Comparison of ENCODE assay signal across 1 cellular context in genomic region chr4:102868153-102868781, GRCh38.
TF ChIP-seq lines count a peak whose summit lies in the region.

No MANE protein-coding gene starts in this region.

TF ChIP-seq in HepG2, 621 proteins besides CTCF, POLR2A, EP300 and RAD21 (continued from another document):
- TF ChIP-seq ZNF205 (CRISPR knock-in tag; IDR thresholded peaks at IDR 0.05) (no peak), TEAD3 (CRISPR knock-in tag; optimal IDR thresholded peaks at IDR 0.05; ENCODE audit: borderline replicate concordance) (no peak), IRX3 (CRISPR knock-in tag; IDR thresholded peaks at IDR 0.05; ENCODE audit: borderline replicate concordance, low read depth) (no peak), ZSCAN9 (CRISPR knock-in tag; IDR thresholded peaks at IDR 0.05; ENCODE audit: borderline replicate concordance) (no peak), ZFX (CRISPR knock-in tag; IDR thresholded peaks at IDR 0.05; ENCODE audit: low read depth) (no peak), LCORL (IDR thresholded peaks at IDR 0.05) (no peak), LCORL (CRISPR knock-in tag; IDR thresholded peaks at IDR 0.05) (no peak), HMGXB3 (CRISPR knock-in tag; IDR thresholded peaks at IDR 0.05; ENCODE audit: borderline replicate concordance) (0 out of 2 replicates have a peak, but pooled peaks have one; percentile 0), ZNF451 (CRISPR knock-in tag; IDR thresholded peaks at IDR 0.05) (no peak), ZBED4 (CRISPR knock-in tag; IDR thresholded peaks at IDR 0.05; ENCODE audit: borderline replicate concordance) (no peak), GZF1 (CRISPR knock-in tag; IDR thresholded peaks at IDR 0.05) (no peak), ZNF672 (CRISPR knock-in tag; IDR thresholded peaks at IDR 0.05) (no peak), CCDC6 (CRISPR knock-in tag; IDR thresholded peaks at IDR 0.05) (no peak), AFF4 (CRISPR knock-in tag; IDR thresholded peaks at IDR 0.05) (no peak), ZNF567 (CRISPR knock-in tag; IDR thresholded peaks at IDR 0.05; ENCODE audit: borderline replicate concordance) (no peak), ZNF234 (CRISPR knock-in tag; conservative IDR thresholded peaks at IDR 0.05) (0 out of 2 replicates have a peak, but pooled peaks have one; percentile 0), GLI4 (CRISPR knock-in tag; IDR thresholded peaks at IDR 0.05; ENCODE audit: borderline replicate concordance) (no peak), ZFY (CRISPR knock-in tag; IDR thresholded peaks at IDR 0.05) (no peak), TFDP2 (CRISPR knock-in tag; IDR thresholded peaks at IDR 0.05) (no peak), SOX13 (IDR thresholded peaks at IDR 0.05) (0 out of 2 replicates have a peak, but pooled peaks have one; percentile 11), SOX13 (CRISPR knock-in tag; conservative IDR thresholded peaks at IDR 0.05 in 1 of 2, IDR thresholded peaks at IDR 0.05 in 1 of 2) (no peak), PPARG (CRISPR knock-in tag; conservative IDR thresholded peaks at IDR 0.05) (no peak), RBM39 (IDR thresholded peaks at IDR 0.05; ENCODE audit: low read depth, low read length, poor library complexity, severe bottlenecking) (no peak)
- TF ChIP-seq, protein P1, sequence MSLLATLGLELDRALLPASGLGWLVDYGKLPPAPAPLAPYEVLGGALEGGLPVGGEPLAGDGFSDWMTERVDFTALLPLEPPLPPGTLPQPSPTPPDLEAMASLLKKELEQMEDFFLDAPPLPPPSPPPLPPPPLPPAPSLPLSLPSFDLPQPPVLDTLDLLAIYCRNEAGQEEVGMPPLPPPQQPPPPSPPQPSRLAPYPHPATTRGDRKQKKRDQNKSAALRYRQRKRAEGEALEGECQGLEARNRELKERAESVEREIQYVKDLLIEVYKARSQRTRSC (CRISPR knock-in tag; IDR thresholded peaks at IDR 0.05; ENCODE audit: low read depth): no peak
- TF ChIP-seq, protein P2, sequence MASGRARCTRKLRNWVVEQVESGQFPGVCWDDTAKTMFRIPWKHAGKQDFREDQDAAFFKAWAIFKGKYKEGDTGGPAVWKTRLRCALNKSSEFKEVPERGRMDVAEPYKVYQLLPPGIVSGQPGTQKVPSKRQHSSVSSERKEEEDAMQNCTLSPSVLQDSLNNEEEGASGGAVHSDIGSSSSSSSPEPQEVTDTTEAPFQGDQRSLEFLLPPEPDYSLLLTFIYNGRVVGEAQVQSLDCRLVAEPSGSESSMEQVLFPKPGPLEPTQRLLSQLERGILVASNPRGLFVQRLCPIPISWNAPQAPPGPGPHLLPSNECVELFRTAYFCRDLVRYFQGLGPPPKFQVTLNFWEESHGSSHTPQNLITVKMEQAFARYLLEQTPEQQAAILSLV (CRISPR knock-in tag; IDR thresholded peaks at IDR 0.05; ENCODE audit: borderline replicate concordance): no peak
- TF ChIP-seq, protein P3, sequence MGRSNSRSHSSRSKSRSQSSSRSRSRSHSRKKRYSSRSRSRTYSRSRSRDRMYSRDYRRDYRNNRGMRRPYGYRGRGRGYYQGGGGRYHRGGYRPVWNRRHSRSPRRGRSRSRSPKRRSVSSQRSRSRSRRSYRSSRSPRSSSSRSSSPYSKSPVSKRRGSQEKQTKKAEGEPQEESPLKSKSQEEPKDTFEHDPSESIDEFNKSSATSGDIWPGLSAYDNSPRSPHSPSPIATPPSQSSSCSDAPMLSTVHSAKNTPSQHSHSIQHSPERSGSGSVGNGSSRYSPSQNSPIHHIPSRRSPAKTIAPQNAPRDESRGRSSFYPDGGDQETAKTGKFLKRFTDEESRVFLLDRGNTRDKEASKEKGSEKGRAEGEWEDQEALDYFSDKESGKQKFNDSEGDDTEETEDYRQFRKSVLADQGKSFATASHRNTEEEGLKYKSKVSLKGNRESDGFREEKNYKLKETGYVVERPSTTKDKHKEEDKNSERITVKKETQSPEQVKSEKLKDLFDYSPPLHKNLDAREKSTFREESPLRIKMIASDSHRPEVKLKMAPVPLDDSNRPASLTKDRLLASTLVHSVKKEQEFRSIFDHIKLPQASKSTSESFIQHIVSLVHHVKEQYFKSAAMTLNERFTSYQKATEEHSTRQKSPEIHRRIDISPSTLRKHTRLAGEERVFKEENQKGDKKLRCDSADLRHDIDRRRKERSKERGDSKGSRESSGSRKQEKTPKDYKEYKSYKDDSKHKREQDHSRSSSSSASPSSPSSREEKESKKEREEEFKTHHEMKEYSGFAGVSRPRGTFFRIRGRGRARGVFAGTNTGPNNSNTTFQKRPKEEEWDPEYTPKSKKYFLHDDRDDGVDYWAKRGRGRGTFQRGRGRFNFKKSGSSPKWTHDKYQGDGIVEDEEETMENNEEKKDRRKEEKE (IDR thresholded peaks at IDR 0.05): no peak
- TF ChIP-seq, protein P4, sequence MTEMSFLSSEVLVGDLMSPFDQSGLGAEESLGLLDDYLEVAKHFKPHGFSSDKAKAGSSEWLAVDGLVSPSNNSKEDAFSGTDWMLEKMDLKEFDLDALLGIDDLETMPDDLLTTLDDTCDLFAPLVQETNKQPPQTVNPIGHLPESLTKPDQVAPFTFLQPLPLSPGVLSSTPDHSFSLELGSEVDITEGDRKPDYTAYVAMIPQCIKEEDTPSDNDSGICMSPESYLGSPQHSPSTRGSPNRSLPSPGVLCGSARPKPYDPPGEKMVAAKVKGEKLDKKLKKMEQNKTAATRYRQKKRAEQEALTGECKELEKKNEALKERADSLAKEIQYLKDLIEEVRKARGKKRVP (CRISPR knock-in tag; IDR thresholded peaks at IDR 0.05): no peak
